Comparison of ENCODE assay signal across 8 cellular contexts in the genomic region with DNA sequence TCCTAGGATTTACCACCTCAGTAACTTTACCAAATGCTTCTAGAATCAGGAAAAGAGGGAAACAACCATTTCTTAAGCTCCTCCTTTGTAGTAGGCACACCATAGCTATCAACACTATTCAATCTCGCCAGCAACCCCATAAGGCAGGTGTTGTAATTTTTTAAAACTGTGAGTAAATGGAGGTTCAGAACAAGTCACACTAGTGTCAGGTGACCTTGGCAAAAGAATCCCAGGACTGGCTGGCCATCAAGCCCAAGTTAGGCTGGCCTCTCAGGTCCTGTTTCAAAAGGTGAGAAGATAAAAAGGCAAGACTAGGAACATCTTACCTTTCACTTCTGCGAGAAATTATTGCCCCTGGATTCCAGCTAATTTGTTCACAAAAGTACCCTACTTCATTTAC. TPM values are rescaled to one million over a fixed set of nuclear protein-coding genes. Genes with fewer than 3 reads are reported as not detected.
DNase-seq lines count a peak whose midpoint lies in the region; ATAC-seq and TF ChIP-seq lines count a peak whose summit lies in the region.

No MANE protein-coding gene starts in this region.

- H3K79me2 ChIP-seq in GM23248 (ENCODE audit: insufficient read depth), result peaks cover 41% of the 10 kb centered on the region

- no peaks in the 10 kb centered on the region for H4K20me1 ChIP-seq in GM23248 (ENCODE audit: insufficient read depth)

- in situ Hi-C loops in GM23248 (cut with MboI), result no loop called here

- TF ChIP-seq POLR2A in sigmoid colon (IDR thresholded peaks at IDR 0.05), result no peak

- peak overlapping the region; percentile 92 for H3K4me3 ChIP-seq in GM23248
- H3K4me3 ChIP-seq in WI38 (ENCODE audit: low read depth, low read length), result peak overlapping the region; percentile 100
- peak overlapping the region; percentile 89 for H3K4me3 ChIP-seq in right cardiac atrium (ENCODE audit: low read length)
- peak overlapping the region; percentile 67 to 99 (median 84) for H3K4me3 ChIP-seq in sigmoid colon

- peak overlapping the region; percentile 90 for H2AFZ ChIP-seq in GM23248

- H3K27me3 ChIP-seq in GM23248 (replicated peaks; ENCODE audit: insufficient read depth), result no peaks in the 10 kb centered on the region
- no peaks in the 10 kb centered on the region for H3K27me3 ChIP-seq in right cardiac atrium (ENCODE audit: control insufficient read depth, insufficient read depth)
- no peaks in the 10 kb centered on the region for H3K27me3 ChIP-seq in sigmoid colon

- no peak for TF ChIP-seq EP300 in sigmoid colon (IDR thresholded peaks at IDR 0.05)

- no peak for TF ChIP-seq CTCF in WI38 (IDR thresholded peaks at IDR 0.05; ENCODE audit: low read depth, low read length)
- no peak for TF ChIP-seq CTCF in sigmoid colon (IDR thresholded peaks at IDR 0.05)

- H3K9me3 ChIP-seq in GM23248 (ENCODE audit: low read depth), result no peaks in the 10 kb centered on the region
- H3K9me3 ChIP-seq in right cardiac atrium (ENCODE audit: control insufficient read depth, low read length), result no peaks in the 10 kb centered on the region
- no peaks in the 10 kb centered on the region for H3K9me3 ChIP-seq in sigmoid colon

- no peaks in the 10 kb centered on the region for H3F3A ChIP-seq in GM23248 (ENCODE audit: insufficient read depth)

- H3K9ac ChIP-seq in GM23248, result peak overlapping the region; percentile 92

- no peak overlapping the region for H3K27ac ChIP-seq in GM23248
- peak overlapping the region; percentile 1 for H3K27ac ChIP-seq in right cardiac atrium (ENCODE audit: low read length)
- peak overlapping the region; percentile 74 to 86 (median 81) for H3K27ac ChIP-seq in sigmoid colon

- H3K4me1 ChIP-seq in GM23248 (ENCODE audit: insufficient read depth), result no peaks in the 10 kb centered on the region; the same call in 1 of the 2 replicates
- peaks cover 2% of the 10 kb centered on the region for H3K4me1 ChIP-seq in right cardiac atrium (ENCODE audit: control insufficient read depth, insufficient read depth, low read length)
- H3K4me1 ChIP-seq in sigmoid colon, result peaks cover 0 to 19% (median 14%) of the 10 kb centered on the region in 4 donors

- ATAC-seq in right cardiac atrium (no peak), GM21825 (IDR thresholded peaks at IDR 0.05; ENCODE audit: unreplicated experiment) (no peak), GM19452 (IDR thresholded peaks at IDR 0.05; ENCODE audit: unreplicated experiment) (no peak), HG02870 (IDR thresholded peaks at IDR 0.05; ENCODE audit: unreplicated experiment) (no peak)

- 16 to 29% methylated on average over 2 of the region's 2 CpGs for WGBS in GM23248 (ENCODE audit: low coverage in 1 of 2, low lambda C conversion rate in 2 of 2, missing lambda C conversion rate in 2 of 2), 2 experiments
- WGBS in right cardiac atrium, result 35% methylated on average over 2 of the region's 2 CpGs
- WGBS in sigmoid colon, 2 donors, result 6 to 14% methylated on average over 2 of the region's 2 CpGs

- no peaks in the 10 kb centered on the region for H3K9me2 ChIP-seq in GM23248 (ENCODE audit: insufficient read depth)

- no peaks in the 10 kb centered on the region for H3K36me3 ChIP-seq in GM23248 (ENCODE audit: low read depth)
- no peaks in the 10 kb centered on the region for H3K36me3 ChIP-seq in sigmoid colon

- intact Hi-C loops in right cardiac atrium (cut with DNase I) (no loop called here), sigmoid colon (cut with DNase I) (no loop called here)

- DNase-seq in GM23248 (peak; percentile 36), right cardiac atrium (no peak), sigmoid colon (no peak), cerebellar cortex (ENCODE audit: low spot score) (no peak)

- peak overlapping the region; percentile 80 for H3K4me2 ChIP-seq in GM23248 (ENCODE audit: unreplicated experiment)

RNA-seq across cellular contexts. Expression of gene TOP3B, which starts 0.7 kb away (rescaled TPM):
- total RNA-seq in GM23248 (2014; rRNA removed; shearing (Covaris generic)), result 9.2 and 16.0 TPM in 2 replicates
- polyA plus RNA-seq in GM23248 (2016; fragmentation: Nextera tagmentation; extraction: Ambion mirVana) (11.6 and 12.9 TPM in 2 replicates), right cardiac atrium (11.1 TPM), sigmoid colon (10 to 100 TPM in 1 of 3 donors, 1 to 10 TPM in 2; 3.5 to 18.6 (median 9.0) TPM)
- total RNA-seq in right cardiac atrium (10 to 100 TPM; 12.7 to 17.8 (median 13.8) TPM), sigmoid colon (10 to 100 TPM; 12.1 to 45.1 (median 20.2) TPM)

RNA-seq across cellular contexts. Expression of gene PPM1F, which starts 29.2 kb away (rescaled TPM):
- 37.8 and 41.6 TPM in 2 replicates for total RNA-seq in GM23248 (2014; rRNA removed; shearing (Covaris generic))
- 15.1 and 17.6 TPM in 2 replicates for polyA plus RNA-seq in GM23248 (2016; fragmentation: Nextera tagmentation; extraction: Ambion mirVana)
- total RNA-seq in right cardiac atrium, result 10 to 100 TPM; 19.7 to 25.5 (median 22.0) TPM
- 17.5 TPM for polyA plus RNA-seq in right cardiac atrium
- total RNA-seq in sigmoid colon, result 10 to 100 TPM; 20.3 to 39.2 (median 30.6) TPM
- polyA plus RNA-seq in sigmoid colon, result 10 to 100 TPM in 1 of 3 donors, 1 to 10 TPM in 2; 2.5 to 12.4 (median 5.4) TPM
